1 cellular context compared by ENCODE assay signal in genomic region chr13:102773441-102774209, GRCh38.
TF ChIP-seq lines count a peak whose summit lies in the region.

Gene TEX30, minus strand, starts transcription at chr13:102773786. Its CDS starts 3,760 bp downstream, at chr13:102770026.

TF ChIP-seq in K562, 482 proteins besides CTCF, POLR2A, EP300 and RAD21 (continued from another document and continues in another):
- peak; percentile 96 for TF ChIP-seq RBFOX2 (IDR thresholded peaks at IDR 0.05; ENCODE audit: low read depth, low read length)
- TF ChIP-seq ID3 (CRISPR knock-in tag; IDR thresholded peaks at IDR 0.05), result no peak
- TF ChIP-seq ID3 (tag; IDR thresholded peaks at IDR 0.05), result peak; percentile 84
- no peak for TF ChIP-seq NFIX (CRISPR knock-in tag; IDR thresholded peaks at IDR 0.05; ENCODE audit: low read depth)
- TF ChIP-seq SP1 (CRISPR knock-in tag; IDR thresholded peaks at IDR 0.05), result no peak; the same call in 1 of the 2 replicates
- TF ChIP-seq HNRNPK (IDR thresholded peaks at IDR 0.05; ENCODE audit: low read depth, low read length, poor library complexity, severe bottlenecking), result no peak
- TF ChIP-seq CTBP1 (IDR thresholded peaks at IDR 0.05; ENCODE audit: borderline replicate concordance), result peak; percentile 77
- TF ChIP-seq ZNF592 (IDR thresholded peaks at IDR 0.05), result peak; percentile 96
- peak; percentile 97 for TF ChIP-seq POLR2G (IDR thresholded peaks at IDR 0.05; ENCODE audit: low read depth, low read length)
- TF ChIP-seq ATF7 (IDR thresholded peaks at IDR 0.05), result 0 out of 2 replicates have a peak, but pooled peaks have one; percentile 46
- 0 out of 2 replicates have a peak, but pooled peaks have one; percentile 26 for TF ChIP-seq CBX5 (IDR thresholded peaks at IDR 0.05; ENCODE audit: borderline replicate concordance, low read depth)
- TF ChIP-seq TEAD4 (IDR thresholded peaks at IDR 0.05; ENCODE audit: low read length), result no peak
- no peak for TF ChIP-seq TEAD4 (CRISPR knock-in tag; IDR thresholded peaks at IDR 0.05; ENCODE audit: borderline replicate concordance)
- TF ChIP-seq SIN3A (IDR thresholded peaks at IDR 0.05; ENCODE audit: borderline replicate concordance in 2 of 2, control insufficient read depth in 1 of 2, low read depth in 2 of 2, low read length in 2 of 2), result no peak
- TF ChIP-seq YY1 (IDR thresholded peaks at IDR 0.05; ENCODE audit: borderline replicate concordance in 1 of 3, control insufficient read depth in 1 of 3, extremely low read depth in 1 of 3, insufficient read depth in 3 of 3, insufficient read length in 1 of 3, insufficient replicate concordance in 2 of 3, low read depth in 1 of 3, low read length in 2 of 3), result peak in 2 of 3 experiments; percentile 39 to 68
- peak in 1 of 2 experiments; percentile 56; a peak in 1 of 3 replicates for TF ChIP-seq CBX3 (IDR thresholded peaks at IDR 0.05; ENCODE audit: borderline replicate concordance in 1 of 2, low read length in 2 of 2)
- TF ChIP-seq HDAC8 (tag; IDR thresholded peaks at IDR 0.05), result peak; percentile 42; the same call in 1 of the 2 replicates
- TF ChIP-seq ZNF143 (CRISPR knock-in tag; IDR thresholded peaks at IDR 0.05), result peak; percentile 79
- TF ChIP-seq GTF2B (IDR thresholded peaks at IDR 0.05; ENCODE audit: extremely low read depth, insufficient read length), result no peak
- TF ChIP-seq ZNF583 (CRISPR knock-in tag; IDR thresholded peaks at IDR 0.05), result no peak
- TF ChIP-seq KLF13 (tag; IDR thresholded peaks at IDR 0.05; ENCODE audit: borderline replicate concordance, low read depth), result peak; percentile 28; the same call in 1 of the 2 replicates
- no peak for TF ChIP-seq GTF2F1 (IDR thresholded peaks at IDR 0.05; ENCODE audit: low read depth, low read length)
- peak; percentile 61 for TF ChIP-seq MYC (IDR thresholded peaks at IDR 0.05; ENCODE audit: low read depth, low read length)
- no peak for TF ChIP-seq MYC (CRISPR knock-in tag; IDR thresholded peaks at IDR 0.05; ENCODE audit: borderline replicate concordance, low read depth)
- TF ChIP-seq STAT5A (IDR thresholded peaks at IDR 0.05; ENCODE audit: borderline replicate concordance, low read length), result no peak
- peak; percentile 28; the same call in 1 of the 2 replicates for TF ChIP-seq ZNF24 (IDR thresholded peaks at IDR 0.05)
- TF ChIP-seq ZNF589 (CRISPR knock-in tag; IDR thresholded peaks at IDR 0.05; ENCODE audit: low read depth), result peak; percentile 44; the same call in 1 of the 2 replicates
- no peak for TF ChIP-seq SMAD2 (IDR thresholded peaks at IDR 0.05; ENCODE audit: low read depth, low read length)
- TF ChIP-seq ZNF639 (CRISPR knock-in tag; conservative IDR thresholded peaks at IDR 0.05 in 1 of 2, IDR thresholded peaks at IDR 0.05 in 1 of 2), result peak in 1 of 2 experiments; percentile 69; a peak in 1 of 4 replicates
- TF ChIP-seq NR3C1 (CRISPR knock-in tag; IDR thresholded peaks at IDR 0.05), result peak; percentile 89
- TF ChIP-seq ATF1 (CRISPR knock-in tag; IDR thresholded peaks at IDR 0.05), result no peak
- peak; percentile 48 for TF ChIP-seq ATF1 (tag; IDR thresholded peaks at IDR 0.05)
- peak; percentile 77; the same call in 1 of the 2 replicates for TF ChIP-seq CXXC5 (CRISPR knock-in tag; IDR thresholded peaks at IDR 0.05)
- TF ChIP-seq EP400 (IDR thresholded peaks at IDR 0.05), result peak; percentile 71
- no peak for TF ChIP-seq NR4A1 (CRISPR knock-in tag; IDR thresholded peaks at IDR 0.05)
- TF ChIP-seq NR4A1 (tag; IDR thresholded peaks at IDR 0.05), result 0 out of 2 replicates have a peak, but pooled peaks have one; percentile 55
- TF ChIP-seq ZNF395 (CRISPR knock-in tag; IDR thresholded peaks at IDR 0.05), result peak; percentile 17; the same call in 1 of the 2 replicates
- no peak for TF ChIP-seq ZNF518B (CRISPR knock-in tag; IDR thresholded peaks at IDR 0.05)
- no peak for TF ChIP-seq DACH1 (IDR thresholded peaks at IDR 0.05; ENCODE audit: partially characterized antibody)
- peak; percentile 84 for TF ChIP-seq POLR2H (tag; IDR thresholded peaks at IDR 0.05; ENCODE audit: low read depth)
- TF ChIP-seq SAFB (IDR thresholded peaks at IDR 0.05; ENCODE audit: borderline replicate concordance, low read depth, low read length), result no peak
- TF ChIP-seq TRIM25 (IDR thresholded peaks at IDR 0.05; ENCODE audit: borderline replicate concordance), result no peak
- TF ChIP-seq NCOA4 (IDR thresholded peaks at IDR 0.05; ENCODE audit: partially characterized antibody), result no peak
- 0 out of 2 replicates have a peak, but pooled peaks have one; percentile 35 for TF ChIP-seq ZBTB17 (CRISPR knock-in tag; IDR thresholded peaks at IDR 0.05)
- no peak for TF ChIP-seq HMGN3 (IDR thresholded peaks at IDR 0.05; ENCODE audit: borderline replicate concordance, extremely low read depth, insufficient read length, low read depth, low read length)
- no peak for TF ChIP-seq JUN (IDR thresholded peaks at IDR 0.05; ENCODE audit: borderline replicate concordance, low read depth, low read length)
- 0 out of 2 replicates have a peak, but pooled peaks have one; percentile 35 for TF ChIP-seq JUN (CRISPR knock-in tag; IDR thresholded peaks at IDR 0.05; ENCODE audit: borderline replicate concordance)
- peak in 1 of 2 experiments; percentile 45; a peak in 1 of 4 replicates for TF ChIP-seq MNT (conservative IDR thresholded peaks at IDR 0.05)
- no peak for TF ChIP-seq ZNF512 (tag; IDR thresholded peaks at IDR 0.05)
